In genomic region chr3:173038484-173038871, GRCh38 we compare ENCODE assay signal across 21 cellular contexts.
"Had no signal": no experiment of that assay in that cellular context is flagged by ENCODE, and none has a peak within 500 bp of the region (broad histone marks: within the 10 kb centered on the region; RNA-seq: fewer than 3 reads in every experiment).

No MANE protein-coding gene starts in this region.

- H3K4me3 ChIP-seq: dorsolateral prefrontal cortex, hepatocyte, left lung, lower lobe of right lung, ovary, smooth muscle cell, thyroid gland had no signal

- ATAC-seq: lower lobe of right lung; natural killer cell; sciatic nerve; stimulated activated naive CD8-positive, alpha-beta T cell treated with anti-CD3 and anti-CD28 coated beads, Interleukin-15, amount 100 ng/mL, for 72 hours had no signal

- H3K36me3 Mint-ChIP-seq: natural killer cell, type B pancreatic cell had no signal

- H3K9me3 Mint-ChIP-seq: stimulated activated naive CD8-positive, alpha-beta T cell treated with anti-CD3 and anti-CD28 coated beads, Interleukin-15, amount 100 ng/mL, for 72 hours; type B pancreatic cell had no signal

- H3K27me3 Mint-ChIP-seq: stimulated activated naive CD8-positive, alpha-beta T cell treated with anti-CD3 and anti-CD28 coated beads, Interleukin-15, amount 100 ng/mL, for 72 hours; type B pancreatic cell had no signal

- H3K4me1 Mint-ChIP-seq: natural killer cell; stimulated activated naive CD8-positive, alpha-beta T cell treated with anti-CD3 and anti-CD28 coated beads, Interleukin-15, amount 100 ng/mL, for 72 hours had no signal

- H2AFZ ChIP-seq: hepatocyte had no signal

- H3K4me1 ChIP-seq: left lung, lower lobe of right lung, thyroid gland had no signal

- H3K27ac Mint-ChIP-seq: natural killer cell; stimulated activated naive CD8-positive, alpha-beta T cell treated with anti-CD3 and anti-CD28 coated beads, Interleukin-15, amount 100 ng/mL, for 72 hours; type B pancreatic cell had no signal

- H3K27ac ChIP-seq: dorsolateral prefrontal cortex, hepatocyte, left lung, lower lobe of right lung, ovary, thyroid gland had no signal

- H3K4me2 ChIP-seq: hepatocyte, smooth muscle cell had no signal

- H3K9me3 ChIP-seq: left lung, lower lobe of right lung, ovary, thyroid gland had no signal

- H3K79me2 ChIP-seq: hepatocyte had no signal

- H3K27me3 ChIP-seq: dorsolateral prefrontal cortex, hepatocyte, left lung, ovary, thyroid gland had no signal

- DNase-seq: dorsolateral prefrontal cortex; effector CD4-positive, alpha-beta T cell; kidney; left lung; lower lobe of right lung; natural killer cell; occipital lobe; ovary; posterior cingulate gyrus; retina; stimulated activated CD4-positive, alpha-beta T cell treated with anti-CD3 and anti-CD28 coated beads, Interleukin-12 subunit alpha, Interleukin-12 subunit beta, amount 100 ng/mL, for 4 hours; stimulated activated CD4-positive, alpha-beta T cell treated with anti-CD3 and anti-CD28 coated beads, Interleukin-1b, Interleukin-23, amount 100 ng/mL, for 48 hours; stimulated activated CD4-positive, alpha-beta T cell treated with anti-CD3 and anti-CD28 coated beads, Interleukin-4, amount 100 ng/mL, for 1 hour; stimulated activated CD8-positive, alpha-beta memory T cell treated with anti-CD3 and anti-CD28 coated beads, Interleukin-4, amount 100 ng/mL, for 48 hours; stimulated activated naive CD4-positive, alpha-beta T cell; stimulated activated naive CD8-positive, alpha-beta T cell treated with anti-CD3 and anti-CD28 coated beads, Interleukin-15, amount 100 ng/mL, for 72 hours; thyroid gland had no signal

- H3K36me3 ChIP-seq: left lung, lower lobe of right lung, ovary, thyroid gland had no signal

- H3K4me3 Mint-ChIP-seq: natural killer cell; stimulated activated naive CD8-positive, alpha-beta T cell treated with anti-CD3 and anti-CD28 coated beads, Interleukin-15, amount 100 ng/mL, for 72 hours; type B pancreatic cell had no signal
